ENCODE assay signal across 8 cellular contexts in genomic region chr1:212950243-212951057, GRCh38. TPM values are rescaled to one million over a fixed set of nuclear protein-coding genes. Genes with fewer than 3 reads are reported as not detected.
DNase-seq lines count a peak whose midpoint lies in the region; FAIRE-seq and TF ChIP-seq lines count a peak whose summit lies in the region.

Gene VASH2 (plus strand): TSS chr1:212950541. CDS start chr1:212951543, 1,002 bp downstream.

- 0 out of 2 replicates have a peak, but pooled peaks have one; percentile 13 for TF ChIP-seq POLR2A in H54 (IDR thresholded peaks at IDR 0.05; ENCODE audit: low read depth, low read length)

- DNase-seq in GM04504 (ENCODE audit: low read depth) (peak; percentile 30), H54 (ENCODE audit: insufficient read length, low spot score) (peak; percentile 97), M059J (ENCODE audit: low read depth) (peak; percentile 88), SKM-1 treated with dmso at 0.1 percent for 144 hours (lab: John Stamatoyannopoulos, UW; ENCODE audit: unreplicated experiment) (peak; percentile 24), amniotic stem cell (lab: John Stamatoyannopoulos, UW) (peak; percentile 82), hepatic stellate cell (ENCODE audit: low spot score) (peak; percentile 83), putamen (ENCODE audit: low spot score) (peak; percentile 83)
- DNase-seq in effector CD8-positive, alpha-beta T cell (lab: John Stamatoyannopoulos, UW) = no peak

- no peak for FAIRE-seq in H54 (lab: Jason Lieb, UNC)

RNA-seq across cellular contexts. Expression of gene VASH2, which starts in this region (rescaled TPM):
- total RNA-seq in M059J (2014; rRNA removed; shearing (Covaris generic)) = 0.44 and 0.79 TPM in 2 replicates

Comparison
In these comparisons a context has a peak if more than half of its experiments do, and no peak if none do; other contexts are left out.
1. Peak in DNase-seq in M059J; RNA of the gene not detected or under 1 TPM.